1 cellular context compared by ENCODE assay signal in genomic region chr1:109918077-109918606, GRCh38.
TF ChIP-seq lines count a peak whose summit lies in the region.

No MANE protein-coding gene starts in this region.

TF ChIP-seq in K562, 482 proteins besides CTCF, POLR2A, EP300 and RAD21 (continued from another document and continues in another):
- TF ChIP-seq ZNF398 (CRISPR knock-in tag; IDR thresholded peaks at IDR 0.05) (no peak), PML (IDR thresholded peaks at IDR 0.05; ENCODE audit: low read length) (peak; percentile 90), ELF1 (tag; IDR thresholded peaks at IDR 0.05) (no peak), FOXK1 (CRISPR knock-in tag; IDR thresholded peaks at IDR 0.05; ENCODE audit: borderline replicate concordance) (no peak), TFE3 (CRISPR knock-in tag; IDR thresholded peaks at IDR 0.05) (0 out of 2 replicates have a peak, but pooled peaks have one; percentile 16), SNRNP70 (optimal IDR thresholded peaks at IDR 0.05; ENCODE audit: low read depth, low read length) (no peak), CHCHD3 (CRISPR knock-in tag; IDR thresholded peaks at IDR 0.05) (no peak), ATF7 (IDR thresholded peaks at IDR 0.05) (peak; percentile 74), ZFP36 (IDR thresholded peaks at IDR 0.05; ENCODE audit: low read depth, low read length, partially characterized antibody) (no peak), ZNF589 (CRISPR knock-in tag; IDR thresholded peaks at IDR 0.05; ENCODE audit: low read depth) (peak; percentile 94), POLR3G (IDR thresholded peaks at IDR 0.05; ENCODE audit: extremely low read depth, insufficient read length, insufficient replicate concordance) (no peak), THRB (CRISPR knock-in tag; conservative IDR thresholded peaks at IDR 0.05) (peak; percentile 81), KAT7 (CRISPR knock-in tag; IDR thresholded peaks at IDR 0.05; ENCODE audit: borderline replicate concordance) (0 out of 2 replicates have a peak, but pooled peaks have one; percentile 83), TAL1 (IDR thresholded peaks at IDR 0.05) (peak; percentile 97), ELF2 (CRISPR knock-in tag; IDR thresholded peaks at IDR 0.05) (no peak), JUND (IDR thresholded peaks at IDR 0.05; ENCODE audit: borderline replicate concordance, low read depth, low read length) (peak; percentile 84), JUND (tag; IDR thresholded peaks at IDR 0.05; ENCODE audit: borderline replicate concordance, low read depth, low read length) (peak; percentile 89; the same call in 2 of the 3 replicates), MEF2A (IDR thresholded peaks at IDR 0.05; ENCODE audit: control insufficient read depth, low read depth, low read length) (no peak), ZNF778 (CRISPR knock-in tag; IDR thresholded peaks at IDR 0.05) (no peak), STAT6 (CRISPR knock-in tag; IDR thresholded peaks at IDR 0.05) (no peak), ZBTB26 (CRISPR knock-in tag; IDR thresholded peaks at IDR 0.05) (peak; percentile 2; the same call in 1 of the 2 replicates), MBD1 (CRISPR knock-in tag; IDR thresholded peaks at IDR 0.05) (no peak), ZNF41 (CRISPR knock-in tag; conservative IDR thresholded peaks at IDR 0.05) (no peak), OTX1 (CRISPR knock-in tag; IDR thresholded peaks at IDR 0.05) (0 out of 2 replicates have a peak, but pooled peaks have one; percentile 34), LARP7 (IDR thresholded peaks at IDR 0.05) (no peak; the same call in 1 of the 2 replicates), POLR2H (tag; IDR thresholded peaks at IDR 0.05; ENCODE audit: low read depth) (no peak), CHD4 (IDR thresholded peaks at IDR 0.05; ENCODE audit: insufficient read depth, insufficient replicate concordance, low read depth, low read length, poor library complexity, severe bottlenecking) (no peak), CBFA2T3 (IDR thresholded peaks at IDR 0.05) (peak; percentile 99), TAF1 (IDR thresholded peaks at IDR 0.05; ENCODE audit: control insufficient read depth, extremely low read depth, insufficient read depth, low read length, severe bottlenecking) (peak; percentile 42), ZNF354B (CRISPR knock-in tag; IDR thresholded peaks at IDR 0.05) (no peak), PYGO2 (tag; IDR thresholded peaks at IDR 0.05) (peak; percentile 40; the same call in 1 of the 2 replicates), ZBTB12 (CRISPR knock-in tag; IDR thresholded peaks at IDR 0.05) (no peak), ZNF707 (CRISPR knock-in tag; conservative IDR thresholded peaks at IDR 0.05) (no peak), NFATC3 (IDR thresholded peaks at IDR 0.05) (peak; percentile 87; the same call in 1 of the 2 replicates), BRD9 (IDR thresholded peaks at IDR 0.05; ENCODE audit: low read depth, partially characterized antibody) (peak; percentile 94), ZBTB33 (CRISPR knock-in tag; IDR thresholded peaks at IDR 0.05) (peak; percentile 60; the same call in 1 of the 2 replicates), ZNF217 (CRISPR knock-in tag; IDR thresholded peaks at IDR 0.05) (no peak), MIER1 (IDR thresholded peaks at IDR 0.05; ENCODE audit: low read depth) (no peak), EGR1 (conservative IDR thresholded peaks at IDR 0.05) (peak; percentile 78), SOX6 (IDR thresholded peaks at IDR 0.05) (peak; percentile 92), ARID3A (IDR thresholded peaks at IDR 0.05; ENCODE audit: borderline replicate concordance, low read depth, low read length) (peak; percentile 91), TGIF2 (CRISPR knock-in tag; IDR thresholded peaks at IDR 0.05) (no peak), HOXB6 (CRISPR knock-in tag; IDR thresholded peaks at IDR 0.05; ENCODE audit: borderline replicate concordance) (no peak), ZNF449 (CRISPR knock-in tag; IDR thresholded peaks at IDR 0.05) (no peak), ZNF584 (CRISPR knock-in tag; IDR thresholded peaks at IDR 0.05; ENCODE audit: low read depth) (peak; percentile 76; the same call in 1 of the 2 replicates), RBM39 (optimal IDR thresholded peaks at IDR 0.05; ENCODE audit: low read depth, low read length) (no peak), ZNF197 (CRISPR knock-in tag; IDR thresholded peaks at IDR 0.05; ENCODE audit: low read depth) (no peak; the same call in 1 of the 2 replicates), MYNN (IDR thresholded peaks at IDR 0.05) (no peak; the same call in 1 of the 2 replicates), MYNN (CRISPR knock-in tag; IDR thresholded peaks at IDR 0.05) (no peak), XRCC3 (IDR thresholded peaks at IDR 0.05) (no peak)
